ENCODE assay signal across 16 cellular contexts in the genomic region with DNA sequence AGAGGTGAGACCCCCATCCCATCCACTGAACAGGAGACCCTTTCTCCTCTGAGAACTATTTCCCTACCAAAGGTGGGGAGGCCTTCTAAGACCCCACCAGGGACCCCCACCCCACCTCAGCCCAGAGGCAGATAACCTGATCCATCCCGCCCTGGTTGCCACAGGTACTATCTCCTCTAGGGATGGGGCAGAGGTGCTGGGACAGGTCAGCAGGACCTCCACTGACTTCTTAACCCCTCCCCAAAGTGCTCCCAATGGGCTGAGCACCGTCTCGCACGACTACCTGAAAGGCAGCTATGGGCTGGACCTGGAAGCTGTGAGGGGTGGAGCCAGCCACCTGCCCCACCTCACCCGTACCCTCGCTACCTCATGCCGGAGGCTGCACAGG. TPM values are rescaled to one million over a fixed set of nuclear protein-coding genes. Genes with fewer than 3 reads are reported as not detected.
DNase-seq lines count a peak whose midpoint lies in the region; ATAC-seq and TF ChIP-seq lines count a peak whose summit lies in the region.
"Had no signal": no experiment of that assay in that cellular context is flagged by ENCODE, and none has a peak within 500 bp of the region (broad histone marks: within the 10 kb centered on the region; RNA-seq: fewer than 3 reads in every experiment).

No MANE protein-coding gene starts in this region.

- H4K20me1 ChIP-seq in osteoblast (ENCODE audit: insufficient read depth, low read length) (peaks cover 78% of the 10 kb centered on the region), OCI-LY7 (ENCODE audit: insufficient read depth, low read length) (no peaks in the 10 kb centered on the region)

- H3K27ac ChIP-seq in breast epithelium (peak overlapping the region in 1 of 2 donors; percentile 32), osteoblast (ENCODE audit: low read depth, low read length) (peak overlapping the region; percentile 0), OCI-LY7 (ENCODE audit: low read depth, low read length, poor library complexity, severe bottlenecking) (no peak overlapping the region), lower lobe of right lung (no peak overlapping the region)

- no peaks in the 10 kb centered on the region for H3K27me3 ChIP-seq in breast epithelium
- H3K27me3 ChIP-seq in osteoblast (ENCODE audit: insufficient read depth, low read length): no peaks in the 10 kb centered on the region
- H3K27me3 ChIP-seq in lower lobe of right lung (ENCODE audit: low read depth): no peaks in the 10 kb centered on the region

- H3K36me3 Mint-ChIP-seq in MCF 10A (ENCODE audit: insufficient read depth, unreplicated experiment) (peaks cover 46% of the 10 kb centered on the region), endothelial cell (ENCODE audit: low read depth, unreplicated experiment) (peaks cover 24% of the 10 kb centered on the region)

- no peak overlapping the region for H3K27ac Mint-ChIP-seq in MCF 10A (ENCODE audit: low read depth, unreplicated experiment)
- no peak overlapping the region for H3K27ac Mint-ChIP-seq in endothelial cell (ENCODE audit: unreplicated experiment)

- H3K27me3 Mint-ChIP-seq in MCF 10A (ENCODE audit: insufficient read depth, unreplicated experiment) (no peaks in the 10 kb centered on the region), endothelial cell (ENCODE audit: unreplicated experiment) (peaks cover 14% of the 10 kb centered on the region)

- H3K4me1 Mint-ChIP-seq in MCF 10A (ENCODE audit: insufficient read depth, unreplicated experiment): peaks cover 8% of the 10 kb centered on the region
- H3K4me1 Mint-ChIP-seq in endothelial cell (ENCODE audit: unreplicated experiment): peaks cover 11% of the 10 kb centered on the region

- intact Hi-C loops in breast epithelium (cut with DNase I; ENCODE audit: low total_unique reads): no loop called here
- intact Hi-C loops in MCF 10A (cut with micrococcal nuclease): no loop called here
- intact Hi-C loops in OCI-LY7 (cut with micrococcal nuclease; ENCODE audit: unreplicated experiment): no loop called here
- intact Hi-C loops in lower lobe of right lung (cut with DNase I): no loop called here

- BruUV-seq in MCF 10A (replicated peaks; lab: Mats Ljungman, UMichigan): no TSS peak
- no TSS peak for BruUV-seq in OCI-LY7 (replicated peaks; lab: Mats Ljungman, UMichigan)

- peak; percentile 11 to 36 for DNase-seq in breast epithelium (ENCODE audit: low spot score in 2 of 2)
- no peak for DNase-seq in MCF 10A (ENCODE audit: unreplicated experiment)
- DNase-seq in endothelial cell (ENCODE audit: low spot score): no peak
- DNase-seq in osteoblast (ENCODE audit: insufficient read length, low spot score, missing footprints): peak; percentile 66
- DNase-seq in ureter (ENCODE audit: low spot score): peak; percentile 31
- no peak for DNase-seq in OCI-LY7 (ENCODE audit: low spot score)
- no peak for DNase-seq in lower lobe of right lung
- DNase-seq: HCEC 1CT; NCI-H2081 treated with DMSO at 0.1 percent for 48 hours; NCI-H526 treated with DMSO at 0.1 percent for 48 hours; NK-92 treated with Interleukin-12 subunit alpha and Interleukin-12 subunit beta, amount 100 ng/mL, for 24 hours had no signal

- H3K9me3 Mint-ChIP-seq in MCF 10A (ENCODE audit: unreplicated experiment) (no peaks in the 10 kb centered on the region), endothelial cell (ENCODE audit: unreplicated experiment) (no peaks in the 10 kb centered on the region)
- H3K9me3 Mint-ChIP-seq: CD14-positive monocyte had no signal

- H3K4me3 Mint-ChIP-seq in MCF 10A (ENCODE audit: unreplicated experiment) (no peak overlapping the region), endothelial cell (ENCODE audit: unreplicated experiment) (peak overlapping the region; percentile 25)
- H3K4me3 Mint-ChIP-seq: CD14-positive monocyte had no signal

- H3K79me2 ChIP-seq in osteoblast (ENCODE audit: insufficient read depth, low read length) (peaks cover 56% of the 10 kb centered on the region), OCI-LY7 (ENCODE audit: insufficient read depth, low read depth, low read length) (peaks cover 16% of the 10 kb centered on the region; the same call in 1 of the 2 replicates)

- POLR2A ChIA-PET in MCF 10A (lab: Yijun Ruan, JAX) (no interaction called here), OCI-LY7 (lab: Charles Lee) (no interaction called here)

- ATAC-seq in HG02623 (IDR thresholded peaks at IDR 0.05; ENCODE audit: unreplicated experiment) (no peak), lower lobe of right lung (no peak)
- ATAC-seq: GM12878 had no signal

- H3K4me2 ChIP-seq in osteoblast (ENCODE audit: insufficient read depth, low read length): no peak overlapping the region
- H3K4me2 ChIP-seq in OCI-LY7 (ENCODE audit: low read length): no peak overlapping the region

- no peak for TF ChIP-seq POLR2A in breast epithelium (IDR thresholded peaks at IDR 0.05)

- H3K4me3 ChIP-seq in breast epithelium (no peak overlapping the region), osteoblast (ENCODE audit: insufficient read depth, low read length) (no peak overlapping the region), OCI-LY7 (ENCODE audit: low read depth, low read length, poor library complexity, severe bottlenecking) (no peak overlapping the region), lower lobe of right lung (no peak overlapping the region)
- H3K4me3 ChIP-seq: GM12878 had no signal

- TF ChIP-seq CTCF in breast epithelium (IDR thresholded peaks at IDR 0.05) (no peak), MCF 10A (IDR thresholded peaks at IDR 0.05; ENCODE audit: unreplicated experiment) (no peak), endothelial cell (IDR thresholded peaks at IDR 0.05; ENCODE audit: unreplicated experiment) (no peak), osteoblast (IDR thresholded peaks at IDR 0.05; ENCODE audit: extremely low read depth, low read depth, low read length) (no peak), OCI-LY7 (conservative IDR thresholded peaks at IDR 0.05; ENCODE audit: low read length) (no peak), lower lobe of right lung (IDR thresholded peaks at IDR 0.05) (no peak)

- H3K4me1 ChIP-seq in breast epithelium (peaks cover 7 to 17% of the 10 kb centered on the region in 2 donors), osteoblast (ENCODE audit: insufficient read depth, low read length) (peaks cover 13% of the 10 kb centered on the region), OCI-LY7 (ENCODE audit: insufficient read depth, low read length, poor library complexity, severe bottlenecking) (peaks cover 23% of the 10 kb centered on the region), lower lobe of right lung (peaks cover 12% of the 10 kb centered on the region)

- CTCF ChIA-PET in MCF 10A (lab: Yijun Ruan, JAX) (interaction anchor here (0.7 to 1.2 kb wide), 3 partner anchors 19 to 204 kb away, joined by 3 to 4 read pairs (median 3); no protein-coding TSS in a partner anchor), OCI-LY7 (lab: Charles Lee; ENCODE audit: unreplicated experiment) (no interaction called here)

- H2AFZ ChIP-seq in osteoblast (ENCODE audit: low read length): no peak overlapping the region
- H2AFZ ChIP-seq in OCI-LY7 (ENCODE audit: low read length): no peak overlapping the region

- no peaks in the 10 kb centered on the region for H3K9me2 ChIP-seq in OCI-LY7 (ENCODE audit: insufficient read depth, low read length)

- peaks cover 5% of the 10 kb centered on the region for H3K36me3 ChIP-seq in breast epithelium
- H3K36me3 ChIP-seq in osteoblast (ENCODE audit: insufficient read depth, low read length): peaks cover 68% of the 10 kb centered on the region
- peaks cover 73% of the 10 kb centered on the region for H3K36me3 ChIP-seq in OCI-LY7 (ENCODE audit: insufficient read depth, low read length)
- H3K36me3 ChIP-seq in lower lobe of right lung: peaks cover 71% of the 10 kb centered on the region

- H3K9me3 ChIP-seq in breast epithelium (no peaks in the 10 kb centered on the region), osteoblast (ENCODE audit: low read depth, low read length) (no peaks in the 10 kb centered on the region), OCI-LY7 (ENCODE audit: low read length) (no peaks in the 10 kb centered on the region), lower lobe of right lung (no peaks in the 10 kb centered on the region)

RNA-seq across cellular contexts. Expression of gene INPPL1, which starts 4.3 kb away (rescaled TPM):
- total RNA-seq in breast epithelium (10 to 100 TPM; 47.2 to 91.8 (median 73.1) TPM), MCF 10A (2022) (90.2 and 104 TPM in 2 replicates), endothelial cell (ENCODE audit: unreplicated experiment) (168 TPM), osteoblast (86.5 and 92.2 TPM in 2 replicates), ureter (144 TPM), OCI-LY7 (2022) (195 and 216 TPM in 2 replicates), lower lobe of right lung (147 TPM)
- 60.9 and 103 TPM in 2 replicates for total RNA-seq in OCI-LY7 (2014; rRNA removed; shearing (Covaris generic))

RNA-seq across cellular contexts. Expression of gene FOLR2, which starts 12.2 kb away (rescaled TPM):
- total RNA-seq in breast epithelium: 100 to 1,000 TPM in 1 of 3 donors, 10 to 100 TPM in 1, 1 to 10 TPM in 1; 5.2 to 143 (median 16.7) TPM
- not detected in 2 replicates for total RNA-seq in MCF 10A (2022)
- total RNA-seq in endothelial cell (ENCODE audit: unreplicated experiment): not detected
- not detected in 2 replicates for total RNA-seq in osteoblast
- total RNA-seq in ureter: 4.5 TPM
- total RNA-seq in OCI-LY7 (2014; rRNA removed; shearing (Covaris generic)): 13.4 and 14.4 TPM in 2 replicates
- total RNA-seq in OCI-LY7 (2022): 12.8 and 14.6 TPM in 2 replicates
- 28.1 TPM for total RNA-seq in lower lobe of right lung
- total RNA-seq: A673, HT1080 had no signal

RNA-seq across cellular contexts. Expression of gene PHOX2A, which starts 15.1 kb away (rescaled TPM):
- not detected for total RNA-seq in breast epithelium
- not detected in 2 replicates for total RNA-seq in MCF 10A (2022)
- not detected for total RNA-seq in endothelial cell (ENCODE audit: unreplicated experiment)
- not detected in 2 replicates for total RNA-seq in osteoblast
- not detected for total RNA-seq in ureter
- total RNA-seq in OCI-LY7 (2014; rRNA removed; shearing (Covaris generic)): not detected in 2 replicates
- not detected in 2 replicates for total RNA-seq in OCI-LY7 (2022)
- not detected for total RNA-seq in lower lobe of right lung
- total RNA-seq: A673, GM12878, HT1080 had no signal

RNA-seq across cellular contexts. Expression of gene FOLR1, which starts 36.9 kb away (rescaled TPM):
- 10 to 100 TPM in 2 of 3 donors, not detected in 1; 11.8 to 45.2 TPM for total RNA-seq in breast epithelium
- 0.40 TPM in 1 of 2 replicates, not detected in the other for total RNA-seq in MCF 10A (2022)
- total RNA-seq in endothelial cell (ENCODE audit: unreplicated experiment): not detected
- total RNA-seq in osteoblast: under 0.01 and 0.36 TPM in 2 replicates
- 1.7 TPM for total RNA-seq in ureter
- total RNA-seq in OCI-LY7 (2014; rRNA removed; shearing (Covaris generic)): not detected in 2 replicates
- not detected in 2 replicates for total RNA-seq in OCI-LY7 (2022)
- 134 TPM for total RNA-seq in lower lobe of right lung
- total RNA-seq: A673, GM12878, HT1080 had no signal

Comparison
In these comparisons a context has a peak if more than half of its experiments do, and no peak if none do; other contexts are left out.
1. DNase-seq: peak in breast epithelium (2 of 2), osteoblast (single experiment) and ureter (single experiment); none in MCF 10A (single experiment), endothelial cell (single experiment), OCI-LY7 (single experiment) and lower lobe of right lung (single experiment).